18 cellular contexts compared by ENCODE assay signal in the genomic region with DNA sequence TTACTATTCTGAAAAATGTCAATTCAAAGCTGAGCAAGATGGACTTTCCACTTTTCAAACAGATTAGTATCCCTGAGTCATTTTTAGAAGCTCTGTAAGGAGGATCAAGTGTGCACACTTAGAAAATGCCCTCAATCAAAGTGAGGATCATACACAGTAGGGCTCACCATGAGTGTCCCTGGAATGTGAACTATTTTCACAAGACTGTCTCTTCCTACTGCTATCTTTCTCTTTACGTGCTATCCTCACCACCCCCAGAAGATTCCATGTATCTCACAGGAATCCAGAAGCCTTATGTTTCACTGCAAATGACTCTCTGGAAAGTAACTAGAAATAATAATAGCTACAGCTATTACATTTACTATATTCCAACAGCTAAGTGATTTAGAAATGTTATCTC.
DNase-seq lines count a peak whose midpoint lies in the region; ATAC-seq, FAIRE-seq and TF ChIP-seq lines count a peak whose summit lies in the region.
"Had no signal": no experiment of that assay in that cellular context is flagged by ENCODE, and none has a peak within 500 bp of the region (broad histone marks: within the 10 kb centered on the region; RNA-seq: fewer than 3 reads in every experiment).

No MANE protein-coding gene starts in this region.

- peak; percentile 65 for DNase-seq in AG04449 (ENCODE audit: low read depth, low spot score)
- DNase-seq in GM23248 = peak; percentile 22
- DNase-seq in astrocyte (ENCODE audit: low read depth) = peak; percentile 73
- DNase-seq in iris pigment epithelial cell (ENCODE audit: low read depth) = peak; percentile 72
- DNase-seq in NCI-H1436 (lab: John Stamatoyannopoulos, UW) = no peak
- no peak for DNase-seq in prostate gland (ENCODE audit: low spot score)
- DNase-seq in osteocyte (ENCODE audit: extremely low spot score, unreplicated experiment) = no peak
- DNase-seq: CD4-positive, alpha-beta T cell; DND-41; HCEC 1CT; NCI-H1092; NCI-H1694 treated with DMSO at 0.1 percent for 48 hours; NCI-H446 treated with DMSO at 0.1 percent for 48 hours; NCI-H748 treated with DMSO at 0.1 percent for 48 hours; Right ventricle myocardium superior had no signal

- POLR2A ChIA-PET in AG04449 (lab: Yijun Ruan, JAX) = interaction anchor here (1.0 to 1.1 kb wide), 2 partner anchors 20 to 29 kb away, joined by 3 to 6 read pairs; no protein-coding TSS in a partner anchor

- H3K9ac ChIP-seq in GM23248 = no peak overlapping the region
- H3K9ac ChIP-seq in astrocyte (ENCODE audit: low read length) = no peak overlapping the region

- no peaks in the 10 kb centered on the region for H3K79me2 ChIP-seq in GM23248 (ENCODE audit: insufficient read depth)
- no peaks in the 10 kb centered on the region for H3K79me2 ChIP-seq in astrocyte (ENCODE audit: insufficient read depth, low read length)

- TF ChIP-seq POLR2A in prostate gland (IDR thresholded peaks at IDR 0.05) = no peak

- H3K27ac ChIP-seq in GM23248 (no peak overlapping the region), astrocyte (ENCODE audit: low read depth, low read length) (no peak overlapping the region), prostate gland (no peak overlapping the region)

- peaks cover 7% of the 10 kb centered on the region for H3F3A ChIP-seq in GM23248 (ENCODE audit: insufficient read depth)

- no peaks in the 10 kb centered on the region for H3K9me3 ChIP-seq in GM23248 (ENCODE audit: low read depth)
- no peaks in the 10 kb centered on the region for H3K9me3 ChIP-seq in astrocyte (ENCODE audit: insufficient read depth, low read depth, low read length)
- no peaks in the 10 kb centered on the region for H3K9me3 ChIP-seq in prostate gland

- in situ Hi-C loops in GM23248 (cut with MboI) = no loop called here

- no peak for ATAC-seq in GM18870 (IDR thresholded peaks at IDR 0.05; ENCODE audit: unreplicated experiment)
- ATAC-seq: K562, Panc1 had no signal

- H4K20me1 ChIP-seq in GM23248 (ENCODE audit: insufficient read depth) = no peaks in the 10 kb centered on the region
- H4K20me1 ChIP-seq in astrocyte (ENCODE audit: insufficient read depth, low read length) = no peaks in the 10 kb centered on the region

- no peaks in the 10 kb centered on the region for H3K9me3 Mint-ChIP-seq in astrocyte (ENCODE audit: unreplicated experiment)
- no peaks in the 10 kb centered on the region for H3K9me3 Mint-ChIP-seq in osteocyte (ENCODE audit: unreplicated experiment)

- no peak overlapping the region for H3K4me3 ChIP-seq in AG04449 (ENCODE audit: low read depth, low read length)
- no peak overlapping the region for H3K4me3 ChIP-seq in GM23248
- no peak overlapping the region for H3K4me3 ChIP-seq in astrocyte (ENCODE audit: insufficient read depth, low read depth, low read length)
- no peak overlapping the region for H3K4me3 ChIP-seq in prostate gland
- H3K4me3 ChIP-seq: K562 had no signal

- peaks cover 23% of the 10 kb centered on the region for H3K4me1 Mint-ChIP-seq in astrocyte (ENCODE audit: low read depth, unreplicated experiment)
- H3K4me1 Mint-ChIP-seq in osteocyte (ENCODE audit: unreplicated experiment) = peaks cover 27% of the 10 kb centered on the region

- H3K27me3 Mint-ChIP-seq in astrocyte (ENCODE audit: low read depth, unreplicated experiment) = no peaks in the 10 kb centered on the region
- no peaks in the 10 kb centered on the region for H3K27me3 Mint-ChIP-seq in osteocyte (ENCODE audit: unreplicated experiment)
- H3K27me3 Mint-ChIP-seq: CD4-positive, alpha-beta T cell had no signal

- peak overlapping the region; percentile 77 for H3K27ac Mint-ChIP-seq in astrocyte (ENCODE audit: unreplicated experiment)
- H3K27ac Mint-ChIP-seq in osteocyte (ENCODE audit: unreplicated experiment) = no peak overlapping the region
- H3K27ac Mint-ChIP-seq: CD4-positive, alpha-beta T cell had no signal

- TF ChIP-seq CTCF in AG04449 (IDR thresholded peaks at IDR 0.05; ENCODE audit: insufficient read depth, low read length, missing control alignments) (no peak), astrocyte (IDR thresholded peaks at IDR 0.05; ENCODE audit: insufficient read depth, low read depth, low read length) (no peak), prostate gland (IDR thresholded peaks at IDR 0.05) (no peak), osteocyte (IDR thresholded peaks at IDR 0.05) (no peak)

- H3K4me1 ChIP-seq in GM23248 (ENCODE audit: insufficient read depth) (peaks cover 24% of the 10 kb centered on the region), astrocyte (ENCODE audit: insufficient read depth, low read length) (no peaks in the 10 kb centered on the region), prostate gland (replicated peaks) (no peaks in the 10 kb centered on the region)

- H3K4me3 Mint-ChIP-seq in astrocyte (ENCODE audit: unreplicated experiment) = no peak overlapping the region
- H3K4me3 Mint-ChIP-seq in osteocyte (ENCODE audit: unreplicated experiment) = no peak overlapping the region
- H3K4me3 Mint-ChIP-seq: CD4-positive, alpha-beta T cell had no signal

- no peaks in the 10 kb centered on the region for H3K9me2 ChIP-seq in GM23248 (ENCODE audit: insufficient read depth)

- H3K27me3 ChIP-seq in GM23248 (replicated peaks; ENCODE audit: insufficient read depth) (no peaks in the 10 kb centered on the region), astrocyte (ENCODE audit: insufficient read depth, low read length) (no peaks in the 10 kb centered on the region), prostate gland (replicated peaks; ENCODE audit: insufficient read depth) (no peaks in the 10 kb centered on the region)

- peak overlapping the region; percentile 28; the same call in 1 of the 2 replicates for H2AFZ ChIP-seq in GM23248
- no peak overlapping the region for H2AFZ ChIP-seq in astrocyte (ENCODE audit: low read depth, low read length)

- H3K36me3 ChIP-seq in GM23248 (ENCODE audit: low read depth) (no peaks in the 10 kb centered on the region), astrocyte (ENCODE audit: insufficient read depth, low read length) (no peaks in the 10 kb centered on the region), prostate gland (no peaks in the 10 kb centered on the region)

- CTCF ChIA-PET in AG04449 (lab: Yijun Ruan, JAX) = interaction anchor here (0.6 to 1.7 kb wide), 2 partner anchors 49 to 57 kb away, joined by 3 read pairs; no protein-coding TSS in a partner anchor

- 55 to 57% methylated on average over 1 of the region's 1 CpG for WGBS in GM23248 (ENCODE audit: low coverage in 1 of 2, low lambda C conversion rate in 2 of 2, missing lambda C conversion rate in 2 of 2), 2 experiments
- WGBS in prostate gland = 81% methylated on average over 1 of the region's 1 CpG

- peaks cover 1% of the 10 kb centered on the region for H3K36me3 Mint-ChIP-seq in astrocyte (ENCODE audit: low read depth, unreplicated experiment)
- no peaks in the 10 kb centered on the region for H3K36me3 Mint-ChIP-seq in osteocyte (ENCODE audit: unreplicated experiment)

- intact Hi-C loops in prostate gland (cut with DNase I) = no loop called here

- no peak overlapping the region for H3K4me2 ChIP-seq in GM23248 (ENCODE audit: unreplicated experiment)
- no peak overlapping the region for H3K4me2 ChIP-seq in astrocyte (ENCODE audit: low read length)

- peak; percentile 74 for FAIRE-seq in astrocyte (lab: Jason Lieb, UNC)
- FAIRE-seq: K562 had no signal

Comparison
In these comparisons a context has a peak if more than half of its experiments do, and no peak if none do; other contexts are left out.
1. DNase-seq: peak in AG04449 (single experiment), GM23248 (single experiment), astrocyte (single experiment) and iris pigment epithelial cell (single experiment); none in NCI-H1436 (single experiment), prostate gland (single experiment) and osteocyte (single experiment).